Comparison of ENCODE assay signal across 4 cellular contexts in the genomic region with DNA sequence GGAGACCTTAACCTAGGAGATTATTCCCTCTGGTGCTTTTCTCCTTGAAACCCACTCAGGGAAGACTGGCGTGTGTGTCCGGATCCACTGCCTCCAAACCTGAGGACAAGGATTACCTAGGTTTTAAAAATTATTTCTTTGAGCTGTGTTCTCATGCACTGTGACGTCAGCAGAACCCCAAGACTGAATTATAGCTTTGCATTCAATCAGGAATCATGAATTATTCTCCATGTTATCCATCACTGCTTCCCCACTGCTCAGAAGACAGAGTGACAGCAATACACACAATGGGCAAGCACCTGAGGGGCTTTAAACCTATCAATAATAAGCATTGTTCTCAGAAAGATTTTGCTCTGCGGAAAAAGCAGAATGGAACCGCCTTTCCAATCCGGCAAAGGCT.
"Had no signal": no experiment of that assay in that cellular context is flagged by ENCODE, and none has a peak within 500 bp of the region (broad histone marks: within the 10 kb centered on the region; RNA-seq: fewer than 3 reads in every experiment).

No MANE protein-coding gene starts in this region.

- H3K27ac ChIP-seq: GM23248 had no signal

- H3K4me1 Mint-ChIP-seq: IgD-negative memory B cell had no signal

- DNase-seq: H9, KBM-7 had no signal

- H2AFZ ChIP-seq: GM23248 had no signal

- H3K4me3 ChIP-seq: GM23248 had no signal

- H3K9ac ChIP-seq: GM23248 had no signal

- H3K4me3 Mint-ChIP-seq: H9, IgD-negative memory B cell had no signal

- H3K27ac Mint-ChIP-seq: H9 had no signal

- H3K9me3 Mint-ChIP-seq: H9, IgD-negative memory B cell had no signal

- H3K36me3 Mint-ChIP-seq: IgD-negative memory B cell had no signal
